ENCODE assay signal across 1 cellular context in genomic region chr2:24045511-24046508, GRCh38.
TF ChIP-seq lines count a peak whose summit lies in the region.

No MANE protein-coding gene starts in this region.

TF ChIP-seq in HepG2, 621 proteins besides CTCF, POLR2A, EP300 and RAD21 (continued from another document and continues in another):
- no peak for TF ChIP-seq GATAD2A (CRISPR knock-in tag; IDR thresholded peaks at IDR 0.05)
- TF ChIP-seq GLMP (CRISPR knock-in tag; IDR thresholded peaks at IDR 0.05; ENCODE audit: borderline replicate concordance) = no peak
- TF ChIP-seq TEAD3 (CRISPR knock-in tag; optimal IDR thresholded peaks at IDR 0.05; ENCODE audit: borderline replicate concordance) = peak; percentile 92
- peak; percentile 62 for TF ChIP-seq SOX5 (CRISPR knock-in tag; IDR thresholded peaks at IDR 0.05; ENCODE audit: borderline replicate concordance)
- TF ChIP-seq SP4 (CRISPR knock-in tag; IDR thresholded peaks at IDR 0.05) = no peak
- peak; percentile 85 for TF ChIP-seq ARID3A (IDR thresholded peaks at IDR 0.05; ENCODE audit: low read depth, low read length)
- no peak for TF ChIP-seq HINFP (CRISPR knock-in tag; IDR thresholded peaks at IDR 0.05; ENCODE audit: low read depth)
- TF ChIP-seq DRAP1 (CRISPR knock-in tag; IDR thresholded peaks at IDR 0.05) = peak; percentile 79; the same call in 1 of the 2 replicates
- no peak for TF ChIP-seq NFE2 (CRISPR knock-in tag; IDR thresholded peaks at IDR 0.05)
- TF ChIP-seq ZNF639 (CRISPR knock-in tag; conservative IDR thresholded peaks at IDR 0.05) = no peak
- TF ChIP-seq ZBTB21 (CRISPR knock-in tag; IDR thresholded peaks at IDR 0.05) = 0 out of 2 replicates have a peak, but pooled peaks have one; percentile 19
- 0 out of 2 replicates have a peak, but pooled peaks have one; percentile 32 for TF ChIP-seq ZNF792 (CRISPR knock-in tag; IDR thresholded peaks at IDR 0.05)
- TF ChIP-seq ZBTB14 (CRISPR knock-in tag; IDR thresholded peaks at IDR 0.05) = no peak
- 0 out of 2 replicates have a peak, but pooled peaks have one; percentile 33 for TF ChIP-seq PITX1 (CRISPR knock-in tag; IDR thresholded peaks at IDR 0.05)
- no peak for TF ChIP-seq ZNF225 (CRISPR knock-in tag; IDR thresholded peaks at IDR 0.05)
- TF ChIP-seq ARID2 (CRISPR knock-in tag; IDR thresholded peaks at IDR 0.05; ENCODE audit: borderline replicate concordance) = no peak
- no peak for TF ChIP-seq NFKB2 (CRISPR knock-in tag; IDR thresholded peaks at IDR 0.05; ENCODE audit: borderline replicate concordance)
- TF ChIP-seq ZIK1 (CRISPR knock-in tag; IDR thresholded peaks at IDR 0.05; ENCODE audit: borderline replicate concordance, low read depth) = no peak
- TF ChIP-seq NFIB (CRISPR knock-in tag; IDR thresholded peaks at IDR 0.05; ENCODE audit: borderline replicate concordance) = no peak
- no peak for TF ChIP-seq TBP (CRISPR knock-in tag; IDR thresholded peaks at IDR 0.05)
- TF ChIP-seq POGZ (CRISPR knock-in tag; IDR thresholded peaks at IDR 0.05) = no peak
- TF ChIP-seq ZNF740 (CRISPR knock-in tag; IDR thresholded peaks at IDR 0.05) = no peak
- TF ChIP-seq EZH2 (conservative IDR thresholded peaks at IDR 0.05; ENCODE audit: low read depth, low read length) = no peak
- 0 out of 2 replicates have a peak, but pooled peaks have one; percentile 13 for TF ChIP-seq TCF7 (IDR thresholded peaks at IDR 0.05; ENCODE audit: low read depth)
- peak; percentile 53; the same call in 1 of the 2 replicates for TF ChIP-seq ZGPAT (CRISPR knock-in tag; IDR thresholded peaks at IDR 0.05)
- TF ChIP-seq NCOA1 (CRISPR knock-in tag; IDR thresholded peaks at IDR 0.05) = no peak
- no peak for TF ChIP-seq ZNF326 (CRISPR knock-in tag; IDR thresholded peaks at IDR 0.05; ENCODE audit: borderline replicate concordance)
- peak; percentile 55; the same call in 1 of the 2 replicates for TF ChIP-seq CEBPB (IDR thresholded peaks at IDR 0.05; ENCODE audit: borderline replicate concordance, low read depth, low read length)
- TF ChIP-seq NCOA2 (CRISPR knock-in tag; IDR thresholded peaks at IDR 0.05) = peak; percentile 25
- TF ChIP-seq ZNF354B (CRISPR knock-in tag; IDR thresholded peaks at IDR 0.05) = no peak
- no peak for TF ChIP-seq ATRX (CRISPR knock-in tag; IDR thresholded peaks at IDR 0.05; ENCODE audit: borderline replicate concordance)
- TF ChIP-seq HNRNPH1 (optimal IDR thresholded peaks at IDR 0.05; ENCODE audit: low read depth, low read length) = no peak
- no peak for TF ChIP-seq ZFP91 (CRISPR knock-in tag; IDR thresholded peaks at IDR 0.05; ENCODE audit: borderline replicate concordance)
- TF ChIP-seq ZSCAN30 (CRISPR knock-in tag; IDR thresholded peaks at IDR 0.05) = 0 out of 2 replicates have a peak, but pooled peaks have one; percentile 14
- no peak for TF ChIP-seq ZNF12 (CRISPR knock-in tag; IDR thresholded peaks at IDR 0.05)
- no peak for TF ChIP-seq E2F1 (CRISPR knock-in tag; IDR thresholded peaks at IDR 0.05)
- TF ChIP-seq MAFK (conservative IDR thresholded peaks at IDR 0.05 in 1 of 2, IDR thresholded peaks at IDR 0.05 in 1 of 2; ENCODE audit: low read length in 2 of 2) = no peak
- no peak for TF ChIP-seq TBL1XR1 (IDR thresholded peaks at IDR 0.05; ENCODE audit: borderline replicate concordance, low read length, partially characterized antibody)
- 0 out of 2 replicates have a peak, but pooled peaks have one; percentile 52 for TF ChIP-seq SIN3A (IDR thresholded peaks at IDR 0.05; ENCODE audit: borderline replicate concordance, low read depth, low read length)
- no peak; the same call in 1 of the 2 replicates for TF ChIP-seq RXRA (CRISPR knock-in tag; IDR thresholded peaks at IDR 0.05)
- TF ChIP-seq CBX2 (IDR thresholded peaks at IDR 0.05; ENCODE audit: low read depth, low read length) = no peak
- TF ChIP-seq CBX2 (CRISPR knock-in tag; IDR thresholded peaks at IDR 0.05; ENCODE audit: low read depth) = no peak
- no peak for TF ChIP-seq ZNF10 (CRISPR knock-in tag; IDR thresholded peaks at IDR 0.05; ENCODE audit: borderline replicate concordance, low read depth)
- TF ChIP-seq MED8 (CRISPR knock-in tag; IDR thresholded peaks at IDR 0.05; ENCODE audit: insufficient replicate concordance) = no peak
- no peak for TF ChIP-seq ZNF704 (CRISPR knock-in tag; IDR thresholded peaks at IDR 0.05; ENCODE audit: borderline replicate concordance)
- TF ChIP-seq MATR3 (CRISPR knock-in tag; IDR thresholded peaks at IDR 0.05) = no peak
- TF ChIP-seq SOX6 (IDR thresholded peaks at IDR 0.05) = no peak
- peak; percentile 23; the same call in 1 of the 2 replicates for TF ChIP-seq SOX6 (CRISPR knock-in tag; IDR thresholded peaks at IDR 0.05)
- TF ChIP-seq ZNF784 (CRISPR knock-in tag; IDR thresholded peaks at IDR 0.05; ENCODE audit: borderline replicate concordance) = no peak
